21 cellular contexts compared by ENCODE assay signal in genomic region chr4:34200535-34200934, GRCh38.
DNase-seq lines count a peak whose midpoint lies in the region; ATAC-seq, FAIRE-seq and TF ChIP-seq lines count a peak whose summit lies in the region.
"Had no signal": no experiment of that assay in that cellular context is flagged by ENCODE, and none has a peak within 500 bp of the region (broad histone marks: within the 10 kb centered on the region; RNA-seq: fewer than 3 reads in every experiment).

No MANE protein-coding gene starts in this region.

- H3K4me3 ChIP-seq in HepG2 (replicated peaks in 1 of 3; ENCODE audit: insufficient read depth in 1 of 3, low read depth in 2 of 3, low read length in 3 of 3) = no peak overlapping the region
- H3K4me3 ChIP-seq: BLaER1, GM23338 had no signal

- H3K36me3 ChIP-seq in HepG2 (replicated peaks in 1 of 2; ENCODE audit: control insufficient read depth in 1 of 2, insufficient read depth in 2 of 2, low read length in 2 of 2) = no peaks in the 10 kb centered on the region
- H3K36me3 ChIP-seq: BLaER1 had no signal

- FAIRE-seq in HepG2 (lab: Jason Lieb, UNC) = no peak
- FAIRE-seq: GM12891, GM18507 had no signal

- DNase-seq in DMS53 (lab: John Stamatoyannopoulos, UW) (peak; percentile 10), DMS53 treated with DMSO at 0.1 percent for 48 hours (lab: John Stamatoyannopoulos, UW; ENCODE audit: unreplicated experiment) (no peak), fibroblast of gingiva (ENCODE audit: low read depth) (peak; percentile 54), HepG2 (ENCODE audit: low spot score) (peak; percentile 44), NCI-H1092 (lab: John Stamatoyannopoulos, UW) (no peak)
- no peak for DNase-seq in activated CD8-positive, alpha-beta memory T cell treated with anti-CD3 and anti-CD28 coated beads, Interleukin-2, amount 50 U/mL, for 48 hours
- DNase-seq: Caco-2; CD4-positive, CD25-positive, alpha-beta regulatory T cell; CD8-positive, alpha-beta T cell; DMS153; DMS79 treated with DMSO at 0.1 percent for 48 hours; GF-D8; H9 had no signal

- POLR2A ChIA-PET in HepG2 (lab: Yijun Ruan, JAX) = no interaction called here

- no peaks in the 10 kb centered on the region for H3K27me3 ChIP-seq in HepG2 (ENCODE audit: control insufficient read depth in 1 of 2, insufficient read depth in 2 of 2, low read length in 2 of 2)
- H3K27me3 ChIP-seq: BLaER1 had no signal

- no peaks in the 10 kb centered on the region for H3K4me1 ChIP-seq in HepG2 (ENCODE audit: insufficient read depth, low read length)
- H3K4me1 ChIP-seq: BLaER1, Caco-2 had no signal

- WGBS in HepG2 (ENCODE audit: low lambda C conversion rate) = 0% methylated on average over 2 of the region's 2 CpGs

- intact Hi-C loops in HepG2 (cut with micrococcal nuclease; ENCODE audit: unreplicated experiment) = no loop called here

- H3K4me2 ChIP-seq in HepG2 (ENCODE audit: low read depth, low read length) = no peak overlapping the region
- H3K4me2 ChIP-seq: BLaER1, GM23338 had no signal

- H4K20me1 ChIP-seq in HepG2 (ENCODE audit: insufficient read depth, low read length) = no peaks in the 10 kb centered on the region
- H4K20me1 ChIP-seq: BLaER1 had no signal

- no peak overlapping the region for H2AFZ ChIP-seq in HepG2 (ENCODE audit: low read length)
- H2AFZ ChIP-seq: GM23338 had no signal

- no peak overlapping the region for H3K9ac ChIP-seq in HepG2 (ENCODE audit: insufficient read depth, low read depth, low read length)
- H3K9ac ChIP-seq: BLaER1 had no signal

- no peak; the same call in 2 of the 3 replicates for ATAC-seq in HepG2
- ATAC-seq in HG02678 (IDR thresholded peaks at IDR 0.05; ENCODE audit: unreplicated experiment) = no peak
- ATAC-seq: CD8-positive, alpha-beta T cell; GM23338; HCT116 had no signal

- CTCF ChIA-PET in HepG2 (lab: Yijun Ruan, JAX; ENCODE audit: low intra/inter-chr PET ratio, low total read pairs) = no interaction called here

- TF ChIP-seq RAD21 in HepG2 (CRISPR knock-in tag; IDR thresholded peaks at IDR 0.05) = no peak

- TF ChIP-seq POLR2A in HepG2 (IDR thresholded peaks at IDR 0.05; ENCODE audit: insufficient read depth in 1 of 2, low read depth in 2 of 2, low read length in 2 of 2) = no peak

- peaks cover 23% of the 10 kb centered on the region; the same call in 1 of the 2 replicates for H3K9me3 ChIP-seq in HepG2 (ENCODE audit: low read length)
- H3K9me3 ChIP-seq: Caco-2 had no signal

- no peak for TF ChIP-seq CTCF in HepG2 (CRISPR knock-in tag; IDR thresholded peaks at IDR 0.05)

- no peak overlapping the region for H3K27ac ChIP-seq in HepG2 (ENCODE audit: extremely low read length, insufficient read depth, low read length)
- H3K27ac ChIP-seq: 22Rv1, BLaER1, C4-2B had no signal

- H3K79me2 ChIP-seq in HepG2 (ENCODE audit: insufficient read depth, low read length) = no peaks in the 10 kb centered on the region

- in situ Hi-C loops in HepG2 (cut with HindIII; ENCODE audit: extremely low pct_ligation_motif_present, low pct_unique_long_range_greater_than_20kb) = no loop called here

- no peak for TF ChIP-seq EP300 in HepG2 (IDR thresholded peaks at IDR 0.05; ENCODE audit: low read depth in 2 of 2, low read length in 2 of 2)
- no peak for TF ChIP-seq EP300 in HepG2 (CRISPR knock-in tag; IDR thresholded peaks at IDR 0.05; ENCODE audit: borderline replicate concordance)

- no TSS peak for BruUV-seq in HepG2 (replicated peaks; lab: Mats Ljungman, UMichigan)

TF ChIP-seq in HepG2, 621 proteins besides CTCF, POLR2A, EP300 and RAD21:
- TF ChIP-seq ZBTB3 (CRISPR knock-in tag; IDR thresholded peaks at IDR 0.05; ENCODE audit: borderline replicate concordance, low read depth) (no peak), ZNF792 (CRISPR knock-in tag; IDR thresholded peaks at IDR 0.05) (no peak), ZNF790 (CRISPR knock-in tag; IDR thresholded peaks at IDR 0.05; ENCODE audit: borderline replicate concordance) (no peak), PLSCR1 (CRISPR knock-in tag; IDR thresholded peaks at IDR 0.05; ENCODE audit: borderline replicate concordance) (no peak), DNMT3B (CRISPR knock-in tag; conservative IDR thresholded peaks at IDR 0.05) (no peak)

Comparison
In these comparisons a context has a peak if more than half of its experiments do, and no peak if none do; other contexts are left out.
1. DNase-seq: peak in DMS53 (single experiment), fibroblast of gingiva (single experiment) and HepG2 (single experiment); none in DMS53 treated with DMSO at 0.1 percent for 48 hours (single experiment), activated CD8-positive, alpha-beta memory T cell treated with anti-CD3 and anti-CD28 coated beads, Interleukin-2, amount 50 U/mL, for 48 hours (single experiment) and NCI-H1092 (single experiment).